28 cellular contexts compared by ENCODE assay signal in genomic region chr7:51260516-51260915, GRCh38. TPM values are rescaled to one million over a fixed set of nuclear protein-coding genes. Genes with fewer than 3 reads are reported as not detected.
"Had no signal": no experiment of that assay in that cellular context is flagged by ENCODE, and none has a peak within 500 bp of the region (broad histone marks: within the 10 kb centered on the region; RNA-seq: fewer than 3 reads in every experiment).

No MANE protein-coding gene starts in this region.

- H3K9me3 Mint-ChIP-seq: activated CD4-positive, alpha-beta T cell treated with anti-CD3 and anti-CD28 coated beads, Interleukin-2, amount 10 ng/mL, durations not matched to agents 24 days and 14 days; activated naive CD4-positive, alpha-beta T cell treated with anti-CD3 and anti-CD28 coated beads, Interleukin-2, amount 50 U/mL, for 24 hours; activated T-cell treated with anti-CD3 and anti-CD28 coated beads, Interleukin-2, amount 50 U/mL, for 24 hours; activated T-helper 1 cell treated with anti-CD3 and anti-CD28 coated beads, Interleukin-12 subunit alpha, Interleukin-12 subunit beta, Interleukin-2, Interleukin-4 antibody, amounts not matched to agents 30 ng/mL and 10 ng/mL and 1 ng/mL, durations not matched to agents 14 hours and 24 hours and 36 hours had no signal

- H3K27ac Mint-ChIP-seq: activated CD4-positive, alpha-beta T cell treated with anti-CD3 and anti-CD28 coated beads, Interleukin-2, amount 10 ng/mL, durations not matched to agents 24 days and 14 days; activated CD8-positive, alpha-beta memory T cell treated with anti-CD3 and anti-CD28 coated beads, Interleukin-2, amount 10 ng/mL, durations not matched to agents 7 days and 5 days; activated naive CD4-positive, alpha-beta T cell treated with anti-CD3 and anti-CD28 coated beads, Interleukin-2, amount 50 U/mL, for 24 hours; activated T-cell treated with anti-CD3 and anti-CD28 coated beads, Interleukin-2, amount 50 U/mL, for 24 hours; activated T-helper 1 cell treated with anti-CD3 and anti-CD28 coated beads, Interleukin-12 subunit alpha, Interleukin-12 subunit beta, Interleukin-2, Interleukin-4 antibody, amounts not matched to agents 30 ng/mL and 10 ng/mL and 1 ng/mL, durations not matched to agents 14 hours and 24 hours and 36 hours had no signal

- H3K36me3 ChIP-seq: MG63, Peyer's patch, SJCRH30 had no signal

- H3K27ac ChIP-seq: RWPE1, SJCRH30 had no signal

- H3K4me1 Mint-ChIP-seq: activated CD8-positive, alpha-beta memory T cell treated with anti-CD3 and anti-CD28 coated beads, Interleukin-2, amount 10 ng/mL, durations not matched to agents 7 days and 5 days; activated naive CD4-positive, alpha-beta T cell treated with anti-CD3 and anti-CD28 coated beads, Interleukin-2, amount 50 U/mL, for 24 hours had no signal

- H3K9ac ChIP-seq: SK-N-SH had no signal

- H3K4me3 ChIP-seq: MG63, Peyer's patch, SJCRH30 had no signal

- H3K4me3 Mint-ChIP-seq: activated CD4-positive, alpha-beta T cell treated with anti-CD3 and anti-CD28 coated beads, Interleukin-2, amount 10 ng/mL, durations not matched to agents 24 days and 14 days; activated CD8-positive, alpha-beta memory T cell treated with anti-CD3 and anti-CD28 coated beads, Interleukin-2, amount 10 ng/mL, durations not matched to agents 7 days and 5 days; activated naive CD4-positive, alpha-beta T cell treated with anti-CD3 and anti-CD28 coated beads, Interleukin-2, amount 50 U/mL, for 24 hours; activated T-cell treated with anti-CD3 and anti-CD28 coated beads, Interleukin-2, amount 50 U/mL, for 24 hours; activated T-helper 1 cell treated with anti-CD3 and anti-CD28 coated beads, Interleukin-12 subunit alpha, Interleukin-12 subunit beta, Interleukin-2, Interleukin-4 antibody, amounts not matched to agents 30 ng/mL and 10 ng/mL and 1 ng/mL, durations not matched to agents 14 hours and 24 hours and 36 hours had no signal

- H3K27me3 Mint-ChIP-seq: activated CD4-positive, alpha-beta T cell treated with anti-CD3 and anti-CD28 coated beads, Interleukin-2, amount 10 ng/mL, durations not matched to agents 24 days and 14 days; activated CD8-positive, alpha-beta memory T cell treated with anti-CD3 and anti-CD28 coated beads, Interleukin-2, amount 10 ng/mL, durations not matched to agents 7 days and 5 days; activated T-cell treated with anti-CD3 and anti-CD28 coated beads, Interleukin-2, amount 50 U/mL, for 24 hours had no signal

- H3K36me3 Mint-ChIP-seq: activated CD8-positive, alpha-beta memory T cell treated with anti-CD3 and anti-CD28 coated beads, Interleukin-2, amount 10 ng/mL, durations not matched to agents 7 days and 5 days; activated naive CD4-positive, alpha-beta T cell treated with anti-CD3 and anti-CD28 coated beads, Interleukin-2, amount 50 U/mL, for 24 hours had no signal

- ATAC-seq: activated CD4-positive, CD25-positive, alpha-beta regulatory T cell treated with anti-CD3 and anti-CD28 coated beads, Interleukin-2, amount 50 U/mL, for 24 hours; activated CD8-positive, alpha-beta memory T cell treated with anti-CD3 and anti-CD28 coated beads, Interleukin-2, amount 10 ng/mL, durations not matched to agents 7 days and 5 days had no signal

- H3K27me3 ChIP-seq: MG63, Peyer's patch, SJCRH30 had no signal

- H3K9me3 ChIP-seq: MG63, Peyer's patch, SJCRH30, SK-N-SH had no signal

- DNase-seq: activated CD4-positive, alpha-beta T cell treated with anti-CD3 and anti-CD28 coated beads, Interleukin-2, amount 50 U/mL, for 48 hours; activated CD8-positive, alpha-beta memory T cell treated with anti-CD3 and anti-CD28 coated beads, Interleukin-2, amount 10 ng/mL, durations not matched to agents 7 days and 5 days; activated effector memory CD4-positive, alpha-beta T cell treated with Interleukin-2 at 50 U/mL for 16 hours; activated naive CD4-positive, alpha-beta T cell; activated T-cell treated with anti-CD3 and anti-CD28 coated beads, Interleukin-2, amount 50 U/mL, for 24 hours; aorta; MG63; MV-4-11; NCI-H1092 treated with DMSO at 0.1 percent for 48 hours; NCI-H1417 treated with DMSO at 0.1 percent for 48 hours; NCI-H1694; NCI-H2029; NCI-H2107; NCI-H2171 treated with DMSO at 0.1 percent for 48 hours; NCI-H226; NCI-H526; NCI-H774; Peyer's patch; Right ventricle myocardium superior; SJCRH30; SK-N-SH; T-helper 1 cell had no signal

RNA-seq across cellular contexts. Expression of gene COBL, which starts 56.1 kb away (rescaled TPM):
- total RNA-seq: activated CD4-positive, alpha-beta T cell treated with anti-CD3 and anti-CD28 coated beads, Interleukin-2, amount 10 ng/mL, durations not matched to agents 24 days and 14 days; activated CD8-positive, alpha-beta memory T cell treated with anti-CD3 and anti-CD28 coated beads, Interleukin-2, amount 10 ng/mL, durations not matched to agents 7 days and 5 days; activated T-helper 1 cell treated with anti-CD3 and anti-CD28 coated beads, Interleukin-12 subunit alpha, Interleukin-12 subunit beta, Interleukin-2, Interleukin-4 antibody, amounts not matched to agents 30 ng/mL and 10 ng/mL and 1 ng/mL, durations not matched to agents 14 hours and 24 hours and 36 hours; T-helper 2 cell treated with Interferon-gamma antibody and Interleukin-4, amounts not matched to agents 100 ng/mL and 5 ng/mL, for 36 hours had no signal
